Comparison of ENCODE assay signal across 18 cellular contexts in genomic region chr1:203934027-203934426, GRCh38.
DNase-seq lines count a peak whose midpoint lies in the region; ATAC-seq and TF ChIP-seq lines count a peak whose summit lies in the region.
"Had no signal": no experiment of that assay in that cellular context is flagged by ENCODE, and none has a peak within 500 bp of the region (broad histone marks: within the 10 kb centered on the region; RNA-seq: fewer than 3 reads in every experiment).

No MANE protein-coding gene starts in this region.

- H3K4me3 Mint-ChIP-seq in neural crest cell = no peak overlapping the region
- H3K4me3 Mint-ChIP-seq: H9 had no signal

- intact Hi-C loops in dorsolateral prefrontal cortex (cut with DNase I) = no loop called here

- peaks cover 16% of the 10 kb centered on the region for H3K4me1 ChIP-seq in RWPE2 (ENCODE audit: insufficient read depth, poor library complexity, severe bottlenecking)
- H3K4me1 ChIP-seq: SJCRH30 had no signal

- H3K27me3 ChIP-seq in RWPE2 (ENCODE audit: insufficient read depth, poor library complexity, severe bottlenecking) = no peaks in the 10 kb centered on the region
- H3K27me3 ChIP-seq in dorsolateral prefrontal cortex = peaks cover 0 to 5% (median 0%) of the 10 kb centered on the region in 45 donors
- H3K27me3 ChIP-seq: SJCRH30 had no signal

- H3K9me3 Mint-ChIP-seq in neural crest cell = no peaks in the 10 kb centered on the region
- H3K9me3 Mint-ChIP-seq: H9 had no signal

- peaks cover 10% of the 10 kb centered on the region for H3K27me3 Mint-ChIP-seq in neural crest cell (ENCODE audit: low read depth)

- no peaks in the 10 kb centered on the region for H3K9me3 ChIP-seq in RWPE2 (ENCODE audit: severe bottlenecking)
- H3K9me3 ChIP-seq: SJCRH30 had no signal

- no peak for TF ChIP-seq CTCF in RWPE2 (IDR thresholded peaks at IDR 0.05; ENCODE audit: poor library complexity, severe bottlenecking)
- no peak for TF ChIP-seq CTCF in epithelial cell of esophagus (IDR thresholded peaks at IDR 0.05; ENCODE audit: insufficient read depth, low read depth, low read length, missing control alignments)
- no peak for TF ChIP-seq CTCF in neural crest cell (conservative IDR thresholded peaks at IDR 0.05)
- TF ChIP-seq CTCF in dorsolateral prefrontal cortex (IDR thresholded peaks at IDR 0.05 in 54 of 56, conservative IDR thresholded peaks at IDR 0.05 in 2 of 56; ENCODE audit: low read depth in 1 of 56, partially characterized antibody in 56 of 56) = no peak

- H3K36me3 Mint-ChIP-seq in neural crest cell (ENCODE audit: low read depth) = no peaks in the 10 kb centered on the region

- DNase-seq in HPDE6-E6E7 (ENCODE audit: extremely low spot score) (peak; percentile 6), RWPE2 (ENCODE audit: low spot score) (peak; percentile 63), epithelial cell of esophagus (ENCODE audit: low read depth) (peak; percentile 68), neural crest cell (ENCODE audit: low read depth, low spot score) (no peak), dorsolateral prefrontal cortex (no peak), amygdala (lab: John Stamatoyannopoulos, UW) (no peak)
- DNase-seq: AML-193, DMS79, H9, NCI-H1105 treated with DMSO at 0.1 percent for 48 hours, NCI-H1694, NCI-H524, NCI-H82, PC-9, SJCRH30 had no signal

- H3K27ac Mint-ChIP-seq in neural crest cell (ENCODE audit: unreplicated experiment) = peak overlapping the region; percentile 20
- H3K27ac Mint-ChIP-seq: H9 had no signal

- H3K27ac ChIP-seq in RWPE2 (ENCODE audit: poor library complexity, severe bottlenecking) (peak overlapping the region; percentile 22), dorsolateral prefrontal cortex (no peak overlapping the region)
- H3K27ac ChIP-seq: C4-2B, PC-9, SJCRH30 had no signal

- no peaks in the 10 kb centered on the region for H3K4me1 Mint-ChIP-seq in neural crest cell

- H3K36me3 ChIP-seq in RWPE2 (ENCODE audit: low read depth) = no peaks in the 10 kb centered on the region
- H3K36me3 ChIP-seq: SJCRH30 had no signal

- peak; percentile 97 for ATAC-seq in RWPE2 (ENCODE audit: low read depth)
- no peak for ATAC-seq in GM18858 (IDR thresholded peaks at IDR 0.05; ENCODE audit: unreplicated experiment)
- no peak for ATAC-seq in GM21619 (IDR thresholded peaks at IDR 0.05; ENCODE audit: unreplicated experiment)

- no peak overlapping the region for H3K4me3 ChIP-seq in RWPE2 (ENCODE audit: severe bottlenecking)
- H3K4me3 ChIP-seq in epithelial cell of esophagus (ENCODE audit: low read length) = no peak overlapping the region
- H3K4me3 ChIP-seq in dorsolateral prefrontal cortex = no peak overlapping the region
- H3K4me3 ChIP-seq: PC-9, SJCRH30 had no signal

Comparison
In these comparisons a context has a peak if more than half of its experiments do, and no peak if none do; other contexts are left out.
1. DNase-seq: peak in HPDE6-E6E7 (single experiment), RWPE2 (single experiment) and epithelial cell of esophagus (single experiment); none in neural crest cell (single experiment), dorsolateral prefrontal cortex (0 of 10) and amygdala (0 of 56).